In genomic region chr4:77157859-77158486, GRCh38 we compare ENCODE assay signal across 8 cellular contexts. TPM values are rescaled to one million over a fixed set of nuclear protein-coding genes. Genes with fewer than 3 reads are reported as not detected.
DNase-seq lines count a peak whose midpoint lies in the region; ATAC-seq and TF ChIP-seq lines count a peak whose summit lies in the region.

No MANE protein-coding gene starts in this region.

- H3K36me3 Mint-ChIP-seq in type B pancreatic cell = peaks cover 20% of the 10 kb centered on the region

- peaks cover 7% of the 10 kb centered on the region for H3K27me3 Mint-ChIP-seq in type B pancreatic cell

- TF ChIP-seq CTCF in GM10248 (IDR thresholded peaks at IDR 0.05; ENCODE audit: control extremely low read depth, extremely low read depth, low read depth, missing control alignments) (no peak), type B pancreatic cell (conservative IDR thresholded peaks at IDR 0.05) (no peak)

- H3K9me3 Mint-ChIP-seq in type B pancreatic cell = no peaks in the 10 kb centered on the region

- intact Hi-C loops in left cardiac atrium (cut with DNase I) = no loop called here
- intact Hi-C loops in posterior vena cava (cut with DNase I) = loop anchor here in 1 of 2 donors (5.0 to 10.0 kb wide), 2 partner anchors 53 to 81 kb away; partner anchors contain the start of gene CCNI

- POLR2A ChIA-PET in GM10248 (lab: Yijun Ruan, JAX) = no interaction called here

- peak; percentile 54 for ATAC-seq in HG02642 (IDR thresholded peaks at IDR 0.05; ENCODE audit: poor library complexity, unreplicated experiment)
- peak; percentile 76 to 88 for ATAC-seq in left cardiac atrium

- DNase-seq in GM10248 (ENCODE audit: extremely low spot score) (peak; percentile 88), NCI-H1105 (lab: John Stamatoyannopoulos, UW) (peak; percentile 82), SW 1271 (lab: John Stamatoyannopoulos, UW) (peak; percentile 42 to 83), amniotic epithelial cell (ENCODE audit: low read depth) (peak; percentile 86), left cardiac atrium (peak; percentile 89), posterior vena cava (ENCODE audit: low spot score) (peak; percentile 96), type B pancreatic cell (ENCODE audit: extremely low spot score, unreplicated experiment) (peak; percentile 91)

- peaks cover 37% of the 10 kb centered on the region for H3K4me1 Mint-ChIP-seq in type B pancreatic cell (ENCODE audit: unreplicated experiment)

- CTCF ChIA-PET in GM10248 (lab: Yijun Ruan, JAX) = interaction anchor here (1.4 to 5.6 kb wide), 3 partner anchors 46 to 113 kb away, joined by 3 to 24 read pairs (median 4); no protein-coding TSS in a partner anchor

- H3K27ac Mint-ChIP-seq in type B pancreatic cell = peak overlapping the region; percentile 83

- peak overlapping the region; percentile 99 for H3K4me3 Mint-ChIP-seq in type B pancreatic cell

RNA-seq across cellular contexts. Expression of gene CCNG2, which starts 1.0 kb away (rescaled TPM):
- total RNA-seq in left cardiac atrium = 10 to 100 TPM in 1 of 2 donors, 1 to 10 TPM in 1; 7.7 to 18.6 TPM
- total RNA-seq in posterior vena cava = 10 to 100 TPM; 36.6 to 38.0 TPM
- total RNA-seq in type B pancreatic cell (ENCODE audit: low replicate concordance) = 53.0 and 67.9 TPM in 2 replicates

Comparison
In these comparisons a context has a peak if more than half of its experiments do, and no peak if none do; other contexts are left out.
1. Peak in every context shown above with its lines: DNase-seq and ATAC-seq.